Comparison of ENCODE assay signal across 1 cellular context in the genomic region with DNA sequence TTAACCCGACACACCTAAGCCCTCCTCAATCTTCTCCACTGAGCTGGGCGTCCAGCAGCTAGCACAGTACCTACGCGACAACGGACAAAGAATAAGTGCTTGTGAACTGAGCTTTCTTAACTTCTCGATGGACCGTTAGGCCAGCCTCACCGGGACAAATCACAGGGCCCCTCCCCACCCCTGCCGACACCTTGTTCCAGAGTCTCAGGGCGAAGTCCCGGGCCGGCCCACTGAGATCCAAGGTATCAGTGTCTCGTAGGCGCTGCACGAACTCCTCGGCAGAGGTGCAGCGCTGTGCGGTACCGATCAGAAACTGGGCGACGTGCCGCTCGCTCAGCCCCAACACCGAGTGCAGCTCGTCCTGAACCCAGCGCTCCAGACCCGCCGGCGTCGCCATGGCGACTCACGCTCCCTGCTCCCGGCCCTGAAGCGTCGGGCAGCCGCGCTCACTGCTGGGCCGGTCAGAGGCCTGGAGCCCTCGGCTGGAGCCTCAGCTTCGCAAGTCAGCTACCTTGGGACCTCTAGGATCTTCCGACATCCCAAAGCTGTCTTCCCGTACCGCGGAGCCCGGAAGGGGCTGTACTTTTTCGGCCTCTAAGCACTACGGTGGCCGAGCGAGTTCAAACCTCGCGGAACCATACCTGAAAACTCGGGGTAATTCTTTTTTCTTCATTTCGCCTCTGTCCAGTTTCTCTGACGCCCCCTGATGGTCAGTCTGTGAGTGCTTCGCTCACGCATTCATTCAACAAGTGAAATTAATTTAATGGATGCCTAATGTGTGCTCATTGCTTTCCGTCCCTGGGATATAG.
A peak's percentile ranks its signal among the peaks of the same experiment; 100 is the strongest.
TF ChIP-seq lines count a peak whose summit lies in the region.

A gene (minus strand): TSS at position 562 of the 809 bp plus-strand sequence. CDS start 165 bp downstream, at position 397.

TF ChIP-seq in K562, 482 proteins besides CTCF, POLR2A, EP300 and RAD21 (continued from another document and continues in another):
- TF ChIP-seq, protein P1, sequence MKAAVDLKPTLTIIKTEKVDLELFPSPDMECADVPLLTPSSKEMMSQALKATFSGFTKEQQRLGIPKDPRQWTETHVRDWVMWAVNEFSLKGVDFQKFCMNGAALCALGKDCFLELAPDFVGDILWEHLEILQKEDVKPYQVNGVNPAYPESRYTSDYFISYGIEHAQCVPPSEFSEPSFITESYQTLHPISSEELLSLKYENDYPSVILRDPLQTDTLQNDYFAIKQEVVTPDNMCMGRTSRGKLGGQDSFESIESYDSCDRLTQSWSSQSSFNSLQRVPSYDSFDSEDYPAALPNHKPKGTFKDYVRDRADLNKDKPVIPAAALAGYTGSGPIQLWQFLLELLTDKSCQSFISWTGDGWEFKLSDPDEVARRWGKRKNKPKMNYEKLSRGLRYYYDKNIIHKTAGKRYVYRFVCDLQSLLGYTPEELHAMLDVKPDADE (conservative IDR thresholded peaks at IDR 0.05; ENCODE audit: control insufficient read depth, low read depth, low read length): peak; percentile 59; the same call in 1 of the 2 replicates
- TF ChIP-seq PCBP2 (IDR thresholded peaks at IDR 0.05; ENCODE audit: low read depth, low read length, poor library complexity, severe bottlenecking) (no peak), GATAD2B (IDR thresholded peaks at IDR 0.05; ENCODE audit: borderline replicate concordance) (no peak; the same call in 1 of the 2 replicates), BDP1 (IDR thresholded peaks at IDR 0.05; ENCODE audit: insufficient read depth, insufficient read length) (no peak), KAT2B (IDR thresholded peaks at IDR 0.05; ENCODE audit: low read depth, low read length) (no peak), NRF1 (conservative IDR thresholded peaks at IDR 0.05 in 1 of 2, IDR thresholded peaks at IDR 0.05 in 1 of 2) (peak; percentile 45 to 63; a peak in 3 of 4 replicates), PML (IDR thresholded peaks at IDR 0.05; ENCODE audit: low read length) (peak; percentile 40; the same call in 1 of the 2 replicates), MTA3 (IDR thresholded peaks at IDR 0.05; ENCODE audit: borderline replicate concordance) (peak; percentile 100), FOS (IDR thresholded peaks at IDR 0.05; ENCODE audit: extremely low read depth, insufficient read length) (no peak), TCFL5 (CRISPR knock-in tag; conservative IDR thresholded peaks at IDR 0.05) (no peak), TBL1XR1 (IDR thresholded peaks at IDR 0.05; ENCODE audit: low read length in 2 of 2) (peak in 1 of 2 experiments; percentile 75; a peak in 2 of 4 replicates), ZNF165 (CRISPR knock-in tag; IDR thresholded peaks at IDR 0.05; ENCODE audit: borderline replicate concordance) (no peak), PHB (CRISPR knock-in tag; IDR thresholded peaks at IDR 0.05) (no peak), KLF13 (tag; IDR thresholded peaks at IDR 0.05; ENCODE audit: borderline replicate concordance, low read depth) (peak; percentile 53), ZNF507 (tag; conservative IDR thresholded peaks at IDR 0.05) (no peak), FOXM1 (IDR thresholded peaks at IDR 0.05; ENCODE audit: low read depth) (peak; percentile 53; the same call in 1 of the 2 replicates), FOXM1 (CRISPR knock-in tag; IDR thresholded peaks at IDR 0.05; ENCODE audit: low read depth) (no peak), RBM22 (IDR thresholded peaks at IDR 0.05; ENCODE audit: low read depth, low read length, poor library complexity, severe bottlenecking) (peak; percentile 95), CCAR2 (IDR thresholded peaks at IDR 0.05; ENCODE audit: low read depth, low read length) (no peak), CXXC5 (CRISPR knock-in tag; IDR thresholded peaks at IDR 0.05) (peak; percentile 77), SAP30 (IDR thresholded peaks at IDR 0.05; ENCODE audit: borderline replicate concordance, insufficient read depth, low read depth, low read length, poor library complexity, severe bottlenecking) (peak; percentile 87), ZNF785 (CRISPR knock-in tag; IDR thresholded peaks at IDR 0.05) (no peak), ZNF23 (CRISPR knock-in tag; IDR thresholded peaks at IDR 0.05) (no peak), ZNF668 (CRISPR knock-in tag; IDR thresholded peaks at IDR 0.05) (no peak), PHB2 (IDR thresholded peaks at IDR 0.05; ENCODE audit: low read depth) (no peak), FOXA3 (CRISPR knock-in tag; conservative IDR thresholded peaks at IDR 0.05 in 1 of 2, IDR thresholded peaks at IDR 0.05 in 1 of 2) (0 out of 4 replicates have a peak, but pooled peaks of 1 of the 2 experiments have one; percentile 71), ZSCAN29 (IDR thresholded peaks at IDR 0.05) (peak; percentile 61; the same call in 1 of the 2 replicates), SRSF9 (IDR thresholded peaks at IDR 0.05; ENCODE audit: borderline replicate concordance, low read depth, low read length) (no peak), KAT7 (CRISPR knock-in tag; IDR thresholded peaks at IDR 0.05; ENCODE audit: borderline replicate concordance) (no peak), FOXJ3 (CRISPR knock-in tag; IDR thresholded peaks at IDR 0.05) (no peak), ARHGAP35 (IDR thresholded peaks at IDR 0.05; ENCODE audit: partially characterized antibody) (no peak), ELF4 (CRISPR knock-in tag; IDR thresholded peaks at IDR 0.05) (peak; percentile 58; the same call in 1 of the 2 replicates), GABPB2 (CRISPR knock-in tag; conservative IDR thresholded peaks at IDR 0.05) (no peak)
- TF ChIP-seq, protein P2, sequence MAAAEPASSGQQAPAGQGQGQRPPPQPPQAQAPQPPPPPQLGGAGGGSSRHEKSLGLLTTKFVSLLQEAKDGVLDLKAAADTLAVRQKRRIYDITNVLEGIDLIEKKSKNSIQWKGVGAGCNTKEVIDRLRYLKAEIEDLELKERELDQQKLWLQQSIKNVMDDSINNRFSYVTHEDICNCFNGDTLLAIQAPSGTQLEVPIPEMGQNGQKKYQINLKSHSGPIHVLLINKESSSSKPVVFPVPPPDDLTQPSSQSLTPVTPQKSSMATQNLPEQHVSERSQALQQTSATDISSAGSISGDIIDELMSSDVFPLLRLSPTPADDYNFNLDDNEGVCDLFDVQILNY (CRISPR knock-in tag; IDR thresholded peaks at IDR 0.05): peak; percentile 71; the same call in 1 of the 2 replicates
- TF ChIP-seq, protein P3, sequence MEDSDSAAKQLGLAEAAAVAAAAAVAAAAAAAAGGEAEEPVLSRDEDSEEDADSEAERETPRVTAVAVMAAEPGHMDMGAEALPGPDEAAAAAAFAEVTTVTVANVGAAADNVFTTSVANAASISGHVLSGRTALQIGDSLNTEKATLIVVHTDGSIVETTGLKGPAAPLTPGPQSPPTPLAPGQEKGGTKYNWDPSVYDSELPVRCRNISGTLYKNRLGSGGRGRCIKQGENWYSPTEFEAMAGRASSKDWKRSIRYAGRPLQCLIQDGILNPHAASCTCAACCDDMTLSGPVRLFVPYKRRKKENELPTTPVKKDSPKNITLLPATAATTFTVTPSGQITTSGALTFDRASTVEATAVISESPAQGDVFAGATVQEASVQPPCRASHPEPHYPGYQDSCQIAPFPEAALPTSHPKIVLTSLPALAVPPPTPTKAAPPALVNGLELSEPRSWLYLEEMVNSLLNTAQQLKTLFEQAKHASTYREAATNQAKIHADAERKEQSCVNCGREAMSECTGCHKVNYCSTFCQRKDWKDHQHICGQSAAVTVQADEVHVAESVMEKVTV (CRISPR knock-in tag; IDR thresholded peaks at IDR 0.05): peak; percentile 25; the same call in 1 of the 2 replicates
- TF ChIP-seq, protein P4, sequence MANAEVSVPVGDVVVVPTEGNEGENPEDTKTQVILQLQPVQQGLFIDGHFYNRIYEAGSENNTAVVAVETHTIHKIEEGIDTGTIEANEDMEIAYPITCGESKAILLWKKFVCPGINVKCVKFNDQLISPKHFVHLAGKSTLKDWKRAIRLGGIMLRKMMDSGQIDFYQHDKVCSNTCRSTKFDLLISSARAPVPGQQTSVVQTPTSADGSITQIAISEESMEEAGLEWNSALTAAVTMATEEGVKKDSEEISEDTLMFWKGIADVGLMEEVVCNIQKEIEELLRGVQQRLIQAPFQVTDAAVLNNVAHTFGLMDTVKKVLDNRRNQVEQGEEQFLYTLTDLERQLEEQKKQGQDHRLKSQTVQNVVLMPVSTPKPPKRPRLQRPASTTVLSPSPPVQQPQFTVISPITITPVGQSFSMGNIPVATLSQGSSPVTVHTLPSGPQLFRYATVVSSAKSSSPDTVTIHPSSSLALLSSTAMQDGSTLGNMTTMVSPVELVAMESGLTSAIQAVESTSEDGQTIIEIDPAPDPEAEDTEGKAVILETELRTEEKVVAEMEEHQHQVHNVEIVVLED (CRISPR knock-in tag; IDR thresholded peaks at IDR 0.05): 0 out of 2 replicates have a peak, but pooled peaks have one; percentile 20
- TF ChIP-seq, protein P5, sequence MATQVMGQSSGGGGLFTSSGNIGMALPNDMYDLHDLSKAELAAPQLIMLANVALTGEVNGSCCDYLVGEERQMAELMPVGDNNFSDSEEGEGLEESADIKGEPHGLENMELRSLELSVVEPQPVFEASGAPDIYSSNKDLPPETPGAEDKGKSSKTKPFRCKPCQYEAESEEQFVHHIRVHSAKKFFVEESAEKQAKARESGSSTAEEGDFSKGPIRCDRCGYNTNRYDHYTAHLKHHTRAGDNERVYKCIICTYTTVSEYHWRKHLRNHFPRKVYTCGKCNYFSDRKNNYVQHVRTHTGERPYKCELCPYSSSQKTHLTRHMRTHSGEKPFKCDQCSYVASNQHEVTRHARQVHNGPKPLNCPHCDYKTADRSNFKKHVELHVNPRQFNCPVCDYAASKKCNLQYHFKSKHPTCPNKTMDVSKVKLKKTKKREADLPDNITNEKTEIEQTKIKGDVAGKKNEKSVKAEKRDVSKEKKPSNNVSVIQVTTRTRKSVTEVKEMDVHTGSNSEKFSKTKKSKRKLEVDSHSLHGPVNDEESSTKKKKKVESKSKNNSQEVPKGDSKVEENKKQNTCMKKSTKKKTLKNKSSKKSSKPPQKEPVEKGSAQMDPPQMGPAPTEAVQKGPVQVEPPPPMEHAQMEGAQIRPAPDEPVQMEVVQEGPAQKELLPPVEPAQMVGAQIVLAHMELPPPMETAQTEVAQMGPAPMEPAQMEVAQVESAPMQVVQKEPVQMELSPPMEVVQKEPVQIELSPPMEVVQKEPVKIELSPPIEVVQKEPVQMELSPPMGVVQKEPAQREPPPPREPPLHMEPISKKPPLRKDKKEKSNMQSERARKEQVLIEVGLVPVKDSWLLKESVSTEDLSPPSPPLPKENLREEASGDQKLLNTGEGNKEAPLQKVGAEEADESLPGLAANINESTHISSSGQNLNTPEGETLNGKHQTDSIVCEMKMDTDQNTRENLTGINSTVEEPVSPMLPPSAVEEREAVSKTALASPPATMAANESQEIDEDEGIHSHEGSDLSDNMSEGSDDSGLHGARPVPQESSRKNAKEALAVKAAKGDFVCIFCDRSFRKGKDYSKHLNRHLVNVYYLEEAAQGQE (CRISPR knock-in tag; IDR thresholded peaks at IDR 0.05; ENCODE audit: low read depth): peak; percentile 79; the same call in 1 of the 2 replicates
- TF ChIP-seq, protein P6, sequence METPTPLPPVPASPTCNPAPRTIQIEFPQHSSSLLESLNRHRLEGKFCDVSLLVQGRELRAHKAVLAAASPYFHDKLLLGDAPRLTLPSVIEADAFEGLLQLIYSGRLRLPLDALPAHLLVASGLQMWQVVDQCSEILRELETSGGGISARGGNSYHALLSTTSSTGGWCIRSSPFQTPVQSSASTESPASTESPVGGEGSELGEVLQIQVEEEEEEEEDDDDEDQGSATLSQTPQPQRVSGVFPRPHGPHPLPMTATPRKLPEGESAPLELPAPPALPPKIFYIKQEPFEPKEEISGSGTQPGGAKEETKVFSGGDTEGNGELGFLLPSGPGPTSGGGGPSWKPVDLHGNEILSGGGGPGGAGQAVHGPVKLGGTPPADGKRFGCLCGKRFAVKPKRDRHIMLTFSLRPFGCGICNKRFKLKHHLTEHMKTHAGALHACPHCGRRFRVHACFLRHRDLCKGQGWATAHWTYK (CRISPR knock-in tag; IDR thresholded peaks at IDR 0.05): peak; percentile 82
- TF ChIP-seq, protein P7, sequence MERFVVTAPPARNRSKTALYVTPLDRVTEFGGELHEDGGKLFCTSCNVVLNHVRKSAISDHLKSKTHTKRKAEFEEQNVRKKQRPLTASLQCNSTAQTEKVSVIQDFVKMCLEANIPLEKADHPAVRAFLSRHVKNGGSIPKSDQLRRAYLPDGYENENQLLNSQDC (CRISPR knock-in tag; IDR thresholded peaks at IDR 0.05): no peak
- TF ChIP-seq, protein P8, sequence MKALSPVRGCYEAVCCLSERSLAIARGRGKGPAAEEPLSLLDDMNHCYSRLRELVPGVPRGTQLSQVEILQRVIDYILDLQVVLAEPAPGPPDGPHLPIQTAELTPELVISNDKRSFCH (CRISPR knock-in tag; IDR thresholded peaks at IDR 0.05): no peak
- TF ChIP-seq, protein P8 (tag; IDR thresholded peaks at IDR 0.05): peak; percentile 64; the same call in 1 of the 2 replicates
- TF ChIP-seq, protein P9, sequence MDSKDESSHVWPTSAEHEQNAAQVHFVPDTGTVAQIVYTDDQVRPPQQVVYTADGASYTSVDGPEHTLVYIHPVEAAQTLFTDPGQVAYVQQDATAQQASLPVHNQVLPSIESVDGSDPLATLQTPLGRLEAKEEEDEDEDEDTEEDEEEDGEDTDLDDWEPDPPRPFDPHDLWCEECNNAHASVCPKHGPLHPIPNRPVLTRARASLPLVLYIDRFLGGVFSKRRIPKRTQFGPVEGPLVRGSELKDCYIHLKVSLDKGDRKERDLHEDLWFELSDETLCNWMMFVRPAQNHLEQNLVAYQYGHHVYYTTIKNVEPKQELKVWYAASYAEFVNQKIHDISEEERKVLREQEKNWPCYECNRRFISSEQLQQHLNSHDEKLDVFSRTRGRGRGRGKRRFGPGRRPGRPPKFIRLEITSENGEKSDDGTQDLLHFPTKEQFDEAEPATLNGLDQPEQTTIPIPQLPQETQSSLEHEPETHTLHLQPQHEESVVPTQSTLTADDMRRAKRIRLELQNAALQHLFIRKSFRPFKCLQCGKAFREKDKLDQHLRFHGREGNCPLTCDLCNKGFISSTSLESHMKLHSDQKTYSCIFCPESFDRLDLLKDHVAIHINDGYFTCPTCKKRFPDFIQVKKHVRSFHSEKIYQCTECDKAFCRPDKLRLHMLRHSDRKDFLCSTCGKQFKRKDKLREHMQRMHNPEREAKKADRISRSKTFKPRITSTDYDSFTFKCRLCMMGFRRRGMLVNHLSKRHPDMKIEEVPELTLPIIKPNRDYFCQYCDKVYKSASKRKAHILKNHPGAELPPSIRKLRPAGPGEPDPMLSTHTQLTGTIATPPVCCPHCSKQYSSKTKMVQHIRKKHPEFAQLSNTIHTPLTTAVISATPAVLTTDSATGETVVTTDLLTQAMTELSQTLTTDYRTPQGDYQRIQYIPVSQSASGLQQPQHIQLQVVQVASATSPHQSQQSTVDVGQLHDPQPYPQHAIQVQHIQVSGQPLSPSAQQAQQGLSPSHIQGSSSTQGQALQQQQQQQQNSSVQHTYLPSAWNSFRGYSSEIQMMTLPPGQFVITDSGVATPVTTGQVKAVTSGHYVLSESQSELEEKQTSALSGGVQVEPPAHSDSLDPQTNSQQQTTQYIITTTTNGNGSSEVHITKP (IDR thresholded peaks at IDR 0.05; ENCODE audit: partially characterized antibody): peak; percentile 31
- TF ChIP-seq, protein P10, sequence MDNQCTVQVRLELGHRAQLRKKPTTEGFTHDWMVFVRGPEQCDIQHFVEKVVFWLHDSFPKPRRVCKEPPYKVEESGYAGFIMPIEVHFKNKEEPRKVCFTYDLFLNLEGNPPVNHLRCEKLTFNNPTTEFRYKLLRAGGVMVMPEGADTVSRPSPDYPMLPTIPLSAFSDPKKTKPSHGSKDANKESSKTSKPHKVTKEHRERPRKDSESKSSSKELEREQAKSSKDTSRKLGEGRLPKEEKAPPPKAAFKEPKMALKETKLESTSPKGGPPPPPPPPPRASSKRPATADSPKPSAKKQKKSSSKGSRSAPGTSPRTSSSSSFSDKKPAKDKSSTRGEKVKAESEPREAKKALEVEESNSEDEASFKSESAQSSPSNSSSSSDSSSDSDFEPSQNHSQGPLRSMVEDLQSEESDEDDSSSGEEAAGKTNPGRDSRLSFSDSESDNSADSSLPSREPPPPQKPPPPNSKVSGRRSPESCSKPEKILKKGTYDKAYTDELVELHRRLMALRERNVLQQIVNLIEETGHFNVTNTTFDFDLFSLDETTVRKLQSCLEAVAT (IDR thresholded peaks at IDR 0.05): no peak
